8 cellular contexts compared by ENCODE assay signal in the genomic region with DNA sequence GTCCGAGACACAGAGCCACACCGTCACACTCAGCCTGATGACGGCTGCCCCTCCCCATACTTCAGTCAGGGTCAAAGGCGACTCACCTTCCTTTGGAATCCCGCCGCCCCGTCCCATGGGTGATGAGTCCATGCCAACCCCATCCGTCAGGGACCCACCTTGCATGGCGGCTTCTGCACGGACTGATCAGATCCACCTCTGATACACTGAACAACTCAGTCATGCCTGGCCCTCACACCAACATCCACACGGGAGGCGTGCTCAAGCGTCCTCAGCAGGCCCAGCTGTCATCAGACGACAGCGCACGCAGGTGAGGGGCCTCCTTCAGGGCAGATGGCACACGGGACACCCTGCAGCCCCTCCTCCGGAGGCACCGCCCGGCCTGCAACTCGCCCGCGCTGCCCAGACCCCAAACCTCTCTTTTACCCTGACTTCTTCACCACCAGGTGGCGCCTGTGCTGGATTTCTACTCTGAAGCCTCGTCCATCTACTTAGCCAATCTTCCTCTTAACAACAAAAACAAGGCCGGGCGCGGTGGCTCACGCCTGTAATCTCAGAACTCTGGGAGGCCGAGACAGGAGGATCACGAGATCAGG.
DNase-seq lines count a peak whose midpoint lies in the region; ATAC-seq and TF ChIP-seq lines count a peak whose summit lies in the region.

No MANE protein-coding gene starts in this region.

- peaks cover 29% of the 10 kb centered on the region for H3K4me1 Mint-ChIP-seq in CD4-positive, alpha-beta T cell (ENCODE audit: low read depth)

- intact Hi-C loops in CD4-positive, alpha-beta T cell (cut with DNase I, micrococcal nuclease) = no loop called here
- intact Hi-C loops in breast epithelium (cut with DNase I; ENCODE audit: low total_unique reads) (loop anchor here (5.0 to 10.0 kb wide), 2 partner anchors 309 to 731 kb away; no protein-coding TSS in a partner anchor), left lung (cut with DNase I) (loop anchor here in 1 of 2 donors (5.0 kb wide), 1 partner anchor 301 kb away; no protein-coding TSS in a partner anchor), uterus (cut with DNase I; ENCODE audit: low total_unique reads) (no loop called here)

- H3K4me1 ChIP-seq in breast epithelium (no peaks in the 10 kb centered on the region), left lung (peaks cover 0 to 49% of the 10 kb centered on the region in 2 donors), uterus (peaks cover 0 to 18% of the 10 kb centered on the region in 2 donors)

- no peak overlapping the region for H3K27ac Mint-ChIP-seq in CD4-positive, alpha-beta T cell

- no peaks in the 10 kb centered on the region for H3K27me3 ChIP-seq in CD4-positive, alpha-beta T cell (ENCODE audit: control insufficient read depth, insufficient read depth, low read length)
- H3K27me3 ChIP-seq in breast epithelium (no peaks in the 10 kb centered on the region), left lung (no peaks in the 10 kb centered on the region), uterus (no peaks in the 10 kb centered on the region)

- H3K27me3 Mint-ChIP-seq in CD4-positive, alpha-beta T cell = no peaks in the 10 kb centered on the region

- peak in 7 of 10 experiments; percentile 43 to 56 (median 49) for DNase-seq in CD4-positive, alpha-beta T cell
- peak; percentile 30 for DNase-seq in HCEC 1CT
- DNase-seq in RPMI8226 = peak; percentile 71
- DNase-seq in breast epithelium (ENCODE audit: low spot score in 2 of 2) = no peak
- DNase-seq in left lung = peak in 1 of 2 donors; percentile 86
- peak in 1 of 2 donors; percentile 65 for DNase-seq in uterus
- no peak for DNase-seq in SIG-M5 (lab: John Stamatoyannopoulos, UW)

- H3K4me3 ChIP-seq in breast epithelium (no peak overlapping the region), left lung (no peak overlapping the region), uterus (no peak overlapping the region)

- H3K9me3 ChIP-seq in CD4-positive, alpha-beta T cell (ENCODE audit: control insufficient read depth, low read length) = no peaks in the 10 kb centered on the region
- H3K9me3 ChIP-seq in breast epithelium (no peaks in the 10 kb centered on the region), left lung (no peaks in the 10 kb centered on the region), uterus (no peaks in the 10 kb centered on the region)

- TF ChIP-seq POLR2A in breast epithelium (IDR thresholded peaks at IDR 0.05) = no peak
- TF ChIP-seq POLR2A in uterus (IDR thresholded peaks at IDR 0.05) = no peak

- H3K4me3 Mint-ChIP-seq in CD4-positive, alpha-beta T cell = no peak overlapping the region

- peak; percentile 45 for TF ChIP-seq CTCF in CD4-positive, alpha-beta T cell (IDR thresholded peaks at IDR 0.05)
- TF ChIP-seq CTCF in breast epithelium (IDR thresholded peaks at IDR 0.05) (peak; percentile 31 to 64 (median 47)), left lung (IDR thresholded peaks at IDR 0.05) (peak; percentile 54 to 64), uterus (IDR thresholded peaks at IDR 0.05) (peak; percentile 41 to 47 (median 44))

- H3K36me3 ChIP-seq in breast epithelium (no peaks in the 10 kb centered on the region), left lung (no peaks in the 10 kb centered on the region), uterus (no peaks in the 10 kb centered on the region)

- H3K27ac ChIP-seq in CD4-positive, alpha-beta T cell (ENCODE audit: low read depth, low read length) = no peak overlapping the region
- no peak overlapping the region for H3K27ac ChIP-seq in breast epithelium
- H3K27ac ChIP-seq in left lung = no peak overlapping the region
- peak overlapping the region; percentile 39 to 90 for H3K27ac ChIP-seq in uterus

- H3K36me3 Mint-ChIP-seq in CD4-positive, alpha-beta T cell (ENCODE audit: low read depth) = peaks cover 8% of the 10 kb centered on the region

- POLR2A ChIA-PET in CD4-positive, alpha-beta T cell (lab: Charles Lee) = no interaction called here

- CTCF ChIA-PET in CD4-positive, alpha-beta T cell (lab: Charles Lee) = no interaction called here

- H3K9me3 Mint-ChIP-seq in CD4-positive, alpha-beta T cell = no peaks in the 10 kb centered on the region

- ATAC-seq in CD4-positive, alpha-beta T cell (ENCODE audit: poor library complexity) = no peak
- ATAC-seq in left lung (peak; percentile 66), GM21717 (IDR thresholded peaks at IDR 0.05; ENCODE audit: unreplicated experiment) (no peak)

Comparison
In these comparisons a context has a peak if more than half of its experiments do, and no peak if none do; other contexts are left out.
1. DNase-seq: peak in CD4-positive, alpha-beta T cell (7 of 10), HCEC 1CT (single experiment) and RPMI8226 (single experiment); none in breast epithelium (0 of 2) and SIG-M5 (single experiment).
2. H3K27ac ChIP-seq: peak in uterus (2 of 2); none in CD4-positive, alpha-beta T cell (single experiment), breast epithelium (0 of 2) and left lung (0 of 2).
3. Peak in every context shown above with its lines, with median percentiles within 50 percentile points of each other: CTCF ChIP-seq.